1 cellular context compared by ENCODE assay signal in genomic region chr11:64890084-64890944, GRCh38.
TF ChIP-seq lines count a peak whose summit lies in the region.

No MANE protein-coding gene starts in this region.

TF ChIP-seq in liver, 16 proteins besides CTCF, POLR2A, EP300 and RAD21 (continued from another document):
- TF ChIP-seq REST (IDR thresholded peaks at IDR 0.05) = no peak
